In genomic region chr15:30500511-30500910, GRCh38 we compare ENCODE assay signal across 5 cellular contexts. TPM values are rescaled to one million over a fixed set of nuclear protein-coding genes. Genes with fewer than 3 reads are reported as not detected.
"Had no signal": no experiment of that assay in that cellular context is flagged by ENCODE, and none has a peak within 500 bp of the region (broad histone marks: within the 10 kb centered on the region; RNA-seq: fewer than 3 reads in every experiment).

No MANE protein-coding gene starts in this region.

RNA-seq across cellular contexts. Expression of gene GOLGA8Q, which starts 51.3 kb away (rescaled TPM):
- total RNA-seq: OCI-LY7, PC-3, PC-9, RPMI7951, SJCRH30 had no signal
